ENCODE assay signal across 1 cellular context in the genomic region with DNA sequence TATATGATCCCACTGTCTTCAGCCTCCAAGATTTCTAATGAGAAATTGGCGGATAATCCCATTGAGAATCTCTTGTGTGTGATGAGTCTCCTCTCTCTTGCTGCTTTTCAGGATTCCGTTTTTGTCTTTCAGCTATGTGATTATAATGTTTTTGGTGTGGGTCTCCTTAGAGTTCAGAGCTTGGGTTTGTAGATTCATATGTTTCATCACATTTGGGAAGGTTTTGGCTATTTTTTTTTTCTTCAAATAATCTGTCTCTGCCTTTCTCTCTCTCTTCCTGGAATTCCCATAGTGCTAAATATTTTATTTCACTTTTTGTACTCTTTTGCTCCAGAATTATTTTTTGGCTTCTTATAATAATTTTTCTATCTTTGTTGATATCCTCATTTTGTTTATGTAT.
TF ChIP-seq lines count a peak whose summit lies in the region.

No MANE protein-coding gene starts in this region.

TF ChIP-seq in HEK293, 187 proteins besides CTCF, POLR2A, EP300 and RAD21 (continued from another document):
- TF ChIP-seq, protein P1, sequence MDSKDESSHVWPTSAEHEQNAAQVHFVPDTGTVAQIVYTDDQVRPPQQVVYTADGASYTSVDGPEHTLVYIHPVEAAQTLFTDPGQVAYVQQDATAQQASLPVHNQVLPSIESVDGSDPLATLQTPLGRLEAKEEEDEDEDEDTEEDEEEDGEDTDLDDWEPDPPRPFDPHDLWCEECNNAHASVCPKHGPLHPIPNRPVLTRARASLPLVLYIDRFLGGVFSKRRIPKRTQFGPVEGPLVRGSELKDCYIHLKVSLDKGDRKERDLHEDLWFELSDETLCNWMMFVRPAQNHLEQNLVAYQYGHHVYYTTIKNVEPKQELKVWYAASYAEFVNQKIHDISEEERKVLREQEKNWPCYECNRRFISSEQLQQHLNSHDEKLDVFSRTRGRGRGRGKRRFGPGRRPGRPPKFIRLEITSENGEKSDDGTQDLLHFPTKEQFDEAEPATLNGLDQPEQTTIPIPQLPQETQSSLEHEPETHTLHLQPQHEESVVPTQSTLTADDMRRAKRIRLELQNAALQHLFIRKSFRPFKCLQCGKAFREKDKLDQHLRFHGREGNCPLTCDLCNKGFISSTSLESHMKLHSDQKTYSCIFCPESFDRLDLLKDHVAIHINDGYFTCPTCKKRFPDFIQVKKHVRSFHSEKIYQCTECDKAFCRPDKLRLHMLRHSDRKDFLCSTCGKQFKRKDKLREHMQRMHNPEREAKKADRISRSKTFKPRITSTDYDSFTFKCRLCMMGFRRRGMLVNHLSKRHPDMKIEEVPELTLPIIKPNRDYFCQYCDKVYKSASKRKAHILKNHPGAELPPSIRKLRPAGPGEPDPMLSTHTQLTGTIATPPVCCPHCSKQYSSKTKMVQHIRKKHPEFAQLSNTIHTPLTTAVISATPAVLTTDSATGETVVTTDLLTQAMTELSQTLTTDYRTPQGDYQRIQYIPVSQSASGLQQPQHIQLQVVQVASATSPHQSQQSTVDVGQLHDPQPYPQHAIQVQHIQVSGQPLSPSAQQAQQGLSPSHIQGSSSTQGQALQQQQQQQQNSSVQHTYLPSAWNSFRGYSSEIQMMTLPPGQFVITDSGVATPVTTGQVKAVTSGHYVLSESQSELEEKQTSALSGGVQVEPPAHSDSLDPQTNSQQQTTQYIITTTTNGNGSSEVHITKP (tag by site-specific recombination; IDR thresholded peaks at IDR 0.05): no peak
- TF ChIP-seq ZNF548 (tag by site-specific recombination; IDR thresholded peaks at IDR 0.05): no peak
